14 cellular contexts compared by ENCODE assay signal in the genomic region with DNA sequence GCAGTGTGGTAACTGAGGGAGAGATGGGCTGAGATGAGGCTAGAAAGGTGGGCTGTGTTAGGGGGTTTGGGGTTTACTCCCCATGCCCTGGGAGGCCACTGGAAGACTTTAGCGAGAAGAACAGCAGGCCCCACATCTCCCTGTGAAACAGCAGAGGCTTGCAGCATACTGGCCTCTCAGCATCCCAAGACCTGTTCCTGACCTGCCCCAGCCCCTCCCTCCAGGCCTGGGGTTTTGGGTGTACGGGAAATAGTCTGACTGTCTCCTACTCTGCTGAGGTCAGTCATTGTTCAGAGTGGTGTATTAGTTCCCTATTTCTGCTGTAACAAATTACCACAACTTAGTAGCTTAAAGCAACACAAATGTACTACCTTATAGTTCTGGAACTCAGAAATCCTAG.
"Had no signal": no experiment of that assay in that cellular context is flagged by ENCODE, and none has a peak within 500 bp of the region (broad histone marks: within the 10 kb centered on the region; RNA-seq: fewer than 3 reads in every experiment).

No MANE protein-coding gene starts in this region.

- H3K27ac ChIP-seq: ascending aorta, breast epithelium, epithelial cell of prostate, parathyroid adenoma, tibial nerve had no signal

- H3K9me3 ChIP-seq: ascending aorta, breast epithelium, tibial nerve had no signal

- H3K27ac Mint-ChIP-seq: activated naive CD4-positive, alpha-beta T cell treated with anti-CD3 and anti-CD28 coated beads, Interleukin-2, amount 10 ng/mL, durations not matched to agents 7 days and 5 days had no signal

- H3K4me3 Mint-ChIP-seq: activated naive CD4-positive, alpha-beta T cell treated with anti-CD3 and anti-CD28 coated beads, Interleukin-2, amount 10 ng/mL, durations not matched to agents 7 days and 5 days; naive B cell had no signal

- ATAC-seq: activated CD4-positive, CD25-positive, alpha-beta regulatory T cell treated with anti-CD3 and anti-CD28 coated beads, Interleukin-2, amount 50 U/mL, for 24 hours had no signal

- H3K9me3 Mint-ChIP-seq: activated naive CD4-positive, alpha-beta T cell treated with anti-CD3 and anti-CD28 coated beads, Interleukin-2, amount 10 ng/mL, durations not matched to agents 7 days and 5 days; naive B cell had no signal

- H3K36me3 Mint-ChIP-seq: naive B cell had no signal

- H2AFZ ChIP-seq: parathyroid adenoma had no signal

- H3K27me3 ChIP-seq: ascending aorta, breast epithelium, tibial nerve had no signal

- H3K4me1 ChIP-seq: breast epithelium, parathyroid adenoma had no signal

- H3K27me3 Mint-ChIP-seq: naive B cell had no signal

- H3K4me3 ChIP-seq: ascending aorta, breast epithelium, tibial nerve had no signal

- H3K36me3 ChIP-seq: ascending aorta, breast epithelium, tibial nerve had no signal

- H3K9ac ChIP-seq: parathyroid adenoma had no signal

- DNase-seq: activated CD4-positive, alpha-beta T cell treated with anti-CD3 and anti-CD28 coated beads, Interleukin-2, amount 50 U/mL, for 48 hours; activated naive CD4-positive, alpha-beta T cell treated with anti-CD3 and anti-CD28 coated beads, Interleukin-2, amount 10 ng/mL, durations not matched to agents 7 days and 5 days; activated T-cell treated with anti-CD3 and anti-CD28 coated beads, Interleukin-2, amount 50 U/mL, for 1 hour; head of caudate nucleus; naive B cell; stimulated activated CD4-positive, alpha-beta T cell treated with anti-CD3 and anti-CD28 coated beads, Interleukin-2, amount 100 ng/mL, for 48 hours; stimulated activated naive CD4-positive, alpha-beta T cell treated with Interleukin-2 at 50 U/mL for 16 hours; substantia nigra had no signal
